Comparison of ENCODE assay signal across 8 cellular contexts in the genomic region with DNA sequence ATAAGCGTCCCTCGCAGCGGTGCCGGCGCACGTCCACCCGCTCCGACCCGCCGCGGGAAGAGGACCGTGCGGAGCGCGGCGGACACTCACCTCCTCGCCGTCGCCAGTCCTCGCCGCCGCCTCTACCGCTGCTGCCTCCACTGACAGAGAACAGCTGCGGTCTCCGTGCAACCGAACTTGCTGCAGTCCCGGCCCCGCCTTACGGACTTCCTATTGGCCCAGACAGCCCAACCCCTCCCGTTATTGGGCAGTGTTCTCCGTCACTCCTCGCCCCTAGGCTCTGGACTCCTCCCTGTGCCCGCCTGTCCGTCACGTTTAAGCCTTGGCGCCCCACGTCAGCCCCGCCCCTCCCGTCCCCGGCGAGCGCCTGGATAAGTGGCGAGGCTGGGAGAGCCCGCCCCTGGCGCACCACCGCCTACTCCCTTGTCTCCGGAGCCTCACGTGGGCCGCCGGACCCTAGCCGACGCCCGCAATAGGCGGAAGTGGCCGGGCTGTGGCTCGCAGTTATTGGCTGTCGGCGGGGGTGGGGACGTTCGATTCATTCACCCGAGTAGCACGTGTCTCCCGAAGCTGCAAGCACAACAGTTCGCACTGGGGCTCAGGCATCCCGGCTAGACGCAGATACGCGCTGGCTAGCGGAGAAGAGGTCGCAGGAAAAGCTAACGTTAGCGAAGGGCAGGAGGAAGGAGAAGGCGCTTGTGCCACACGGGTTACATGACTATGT. TPM values are rescaled to one million over a fixed set of nuclear protein-coding genes. Genes with fewer than 3 reads are reported as not detected.
DNase-seq lines count a peak whose midpoint lies in the region; TF ChIP-seq lines count a peak whose summit lies in the region.

A gene with protein sequence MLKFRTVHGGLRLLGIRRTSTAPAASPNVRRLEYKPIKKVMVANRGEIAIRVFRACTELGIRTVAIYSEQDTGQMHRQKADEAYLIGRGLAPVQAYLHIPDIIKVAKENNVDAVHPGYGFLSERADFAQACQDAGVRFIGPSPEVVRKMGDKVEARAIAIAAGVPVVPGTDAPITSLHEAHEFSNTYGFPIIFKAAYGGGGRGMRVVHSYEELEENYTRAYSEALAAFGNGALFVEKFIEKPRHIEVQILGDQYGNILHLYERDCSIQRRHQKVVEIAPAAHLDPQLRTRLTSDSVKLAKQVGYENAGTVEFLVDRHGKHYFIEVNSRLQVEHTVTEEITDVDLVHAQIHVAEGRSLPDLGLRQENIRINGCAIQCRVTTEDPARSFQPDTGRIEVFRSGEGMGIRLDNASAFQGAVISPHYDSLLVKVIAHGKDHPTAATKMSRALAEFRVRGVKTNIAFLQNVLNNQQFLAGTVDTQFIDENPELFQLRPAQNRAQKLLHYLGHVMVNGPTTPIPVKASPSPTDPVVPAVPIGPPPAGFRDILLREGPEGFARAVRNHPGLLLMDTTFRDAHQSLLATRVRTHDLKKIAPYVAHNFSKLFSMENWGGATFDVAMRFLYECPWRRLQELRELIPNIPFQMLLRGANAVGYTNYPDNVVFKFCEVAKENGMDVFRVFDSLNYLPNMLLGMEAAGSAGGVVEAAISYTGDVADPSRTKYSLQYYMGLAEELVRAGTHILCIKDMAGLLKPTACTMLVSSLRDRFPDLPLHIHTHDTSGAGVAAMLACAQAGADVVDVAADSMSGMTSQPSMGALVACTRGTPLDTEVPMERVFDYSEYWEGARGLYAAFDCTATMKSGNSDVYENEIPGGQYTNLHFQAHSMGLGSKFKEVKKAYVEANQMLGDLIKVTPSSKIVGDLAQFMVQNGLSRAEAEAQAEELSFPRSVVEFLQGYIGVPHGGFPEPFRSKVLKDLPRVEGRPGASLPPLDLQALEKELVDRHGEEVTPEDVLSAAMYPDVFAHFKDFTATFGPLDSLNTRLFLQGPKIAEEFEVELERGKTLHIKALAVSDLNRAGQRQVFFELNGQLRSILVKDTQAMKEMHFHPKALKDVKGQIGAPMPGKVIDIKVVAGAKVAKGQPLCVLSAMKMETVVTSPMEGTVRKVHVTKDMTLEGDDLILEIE (minus strand): TSS at position 152 of the 724 bp plus-strand sequence. CDS start 86,224 bp downstream, outside the sequence.

- no peaks in the 10 kb centered on the region; the same call in 1 of the 2 replicates for H3K4me1 ChIP-seq in H9 (ENCODE audit: insufficient read depth, low read length)
- H3K4me1 ChIP-seq in MM.1S (ENCODE audit: low read length): no peaks in the 10 kb centered on the region
- H3K4me1 ChIP-seq in neuron (ENCODE audit: insufficient read depth, low read length): peaks cover 12% of the 10 kb centered on the region

- no peak within 1 kb of the TSS for H2BK5ac ChIP-seq in H9 (ENCODE audit: insufficient read length, low read length)

- peaks cover 14% of the 10 kb centered on the region for H3K27me3 Mint-ChIP-seq in H9 (ENCODE audit: low read depth)
- peaks cover 25% of the 10 kb centered on the region for H3K27me3 Mint-ChIP-seq in activated naive CD4-positive, alpha-beta T cell treated with anti-CD3 and anti-CD28 coated beads, Interleukin-2, amount 10 ng/mL, durations not matched to agents 7 days and 5 days

- H3K79me1 ChIP-seq in H9 (ENCODE audit: insufficient read depth, low read depth, low read length, poor library complexity, severe bottlenecking): no peaks in the 10 kb centered on the region

- no peak within 1 kb of the TSS for H2AK5ac ChIP-seq in H9 (ENCODE audit: insufficient read length, low read length)

- peak within 1 kb of the TSS; percentile 90 to 98 (median 94) for H3K27ac Mint-ChIP-seq in H9
- H3K27ac Mint-ChIP-seq in activated naive CD4-positive, alpha-beta T cell treated with anti-CD3 and anti-CD28 coated beads, Interleukin-2, amount 10 ng/mL, durations not matched to agents 7 days and 5 days: peak within 1 kb of the TSS; percentile 92

- H2BK20ac ChIP-seq in H9 (ENCODE audit: low read depth, low read length, poor library complexity, severe bottlenecking): no peak within 1 kb of the TSS

- H3K27me3 ChIP-seq in H9 (ENCODE audit: insufficient read depth, low read length) (no peaks in the 10 kb centered on the region), MM.1S (replicated peaks; ENCODE audit: insufficient read depth, low read length) (peaks cover 34% of the 10 kb centered on the region), neuron (ENCODE audit: insufficient read depth, low read length) (no peaks in the 10 kb centered on the region)

- H3K27ac ChIP-seq in H9 (ENCODE audit: insufficient read length, low read depth, low read length) (no peak within 1 kb of the TSS), MM.1S (ENCODE audit: low read length) (no peak within 1 kb of the TSS)

- H3K4me3 Mint-ChIP-seq in H9: peak within 1 kb of the TSS; percentile 79 to 88
- peak within 1 kb of the TSS; percentile 90 for H3K4me3 Mint-ChIP-seq in activated naive CD4-positive, alpha-beta T cell treated with anti-CD3 and anti-CD28 coated beads, Interleukin-2, amount 10 ng/mL, durations not matched to agents 7 days and 5 days

- no peak within 1 kb of the TSS for H3T11ph ChIP-seq in H9 (ENCODE audit: low read length)

- H3K4ac ChIP-seq in H9 (ENCODE audit: low read depth, low read length): no peak within 1 kb of the TSS

- H3K79me2 ChIP-seq in H9 (ENCODE audit: insufficient read depth, low read length) (no peaks in the 10 kb centered on the region), MM.1S (ENCODE audit: low read length) (no peaks in the 10 kb centered on the region)

- no peak within 1 kb of the TSS for H3K56ac ChIP-seq in H9 (ENCODE audit: insufficient read length, low read depth, low read length)

- no peak within 1 kb of the TSS for H4K8ac ChIP-seq in H9 (replicated peaks; ENCODE audit: insufficient read length, low read depth, low read length)

- peaks cover 0 to 11% (median 11%) of the 10 kb centered on the region in 3 experiments; a peak in 4 of 7 replicates for H3K36me3 Mint-ChIP-seq in H9 (ENCODE audit: insufficient read depth in 1 of 3, low read depth in 3 of 3)
- H3K36me3 Mint-ChIP-seq in activated naive CD4-positive, alpha-beta T cell treated with anti-CD3 and anti-CD28 coated beads, Interleukin-2, amount 10 ng/mL, durations not matched to agents 7 days and 5 days: no peaks in the 10 kb centered on the region

- H3F3A ChIP-seq in MM.1S (ENCODE audit: insufficient read depth, low read length): no peaks in the 10 kb centered on the region

- H3K23me2 ChIP-seq in H9 (ENCODE audit: insufficient read length, low read depth, low read length, poor library complexity, severe bottlenecking): no peaks in the 10 kb centered on the region

- TF ChIP-seq CTCF in H9 (conservative IDR thresholded peaks at IDR 0.05) (no peak), MM.1S (IDR thresholded peaks at IDR 0.05; ENCODE audit: low read length) (no peak)

- H4K20me1 ChIP-seq in H9 (ENCODE audit: control insufficient read depth, insufficient read depth, insufficient read length): no peaks in the 10 kb centered on the region
- no peaks in the 10 kb centered on the region for H4K20me1 ChIP-seq in MM.1S (ENCODE audit: insufficient read depth, low read length)

- CTCF ChIA-PET in activated naive CD4-positive, alpha-beta T cell treated with anti-CD3 and anti-CD28 coated beads, Interleukin-2, amount 10 ng/mL, durations not matched to agents 7 days and 5 days (lab: Charles Lee): interaction anchor here (0.7 to 1.0 kb wide), 2 partner anchors 66 to 95 kb away, joined by 3 read pairs; no protein-coding TSS in a partner anchor

- peak within 1 kb of the TSS; percentile 63 for H3K4me2 ChIP-seq in H9 (ENCODE audit: insufficient read depth, insufficient read length, low read length)
- H3K4me2 ChIP-seq in MM.1S (ENCODE audit: low read depth, low read length): no peak within 1 kb of the TSS

- no peak within 1 kb of the TSS for H2AFZ ChIP-seq in H9 (ENCODE audit: low read length)
- no peak within 1 kb of the TSS for H2AFZ ChIP-seq in MM.1S (ENCODE audit: low read length)
- peak within 1 kb of the TSS; percentile 72 for H2AFZ ChIP-seq in neuron (ENCODE audit: low read depth, low read length)

- no CpG with 5 or more reads among the region's 74 CpGs for WGBS in H9 (ENCODE audit: extremely low coverage, insufficient read length, low lambda C conversion rate)

- H3K14ac ChIP-seq in H9 (ENCODE audit: insufficient read depth, low read length): peak within 1 kb of the TSS; percentile 10

- DNase-seq in EL (peak; percentile 100), H9 (peak; percentile 100), MM.1S (peak; percentile 15), SK-N-DZ (ENCODE audit: low spot score) (peak; percentile 100), foreskin melanocyte (peak; percentile 100), stromal cell of bone marrow (ENCODE audit: low read depth) (peak; percentile 99)
- peak; percentile 99 for DNase-seq in activated naive CD4-positive, alpha-beta T cell treated with anti-CD3 and anti-CD28 coated beads, Interleukin-2, amount 10 ng/mL, durations not matched to agents 7 days and 5 days

- no peak within 1 kb of the TSS for H2BK12ac ChIP-seq in H9 (ENCODE audit: insufficient read length, low read depth, low read length)

- H3K9me3 ChIP-seq in H9 (ENCODE audit: control insufficient read depth, low read depth, low read length) (no peaks in the 10 kb centered on the region), MM.1S (replicated peaks; ENCODE audit: insufficient read depth, low read length) (no peaks in the 10 kb centered on the region), neuron (ENCODE audit: low read length) (no peaks in the 10 kb centered on the region)

- H3K36me3 ChIP-seq in MM.1S (replicated peaks; ENCODE audit: insufficient read depth, low read length) (no peaks in the 10 kb centered on the region), neuron (ENCODE audit: insufficient read depth, low read length) (no peaks in the 10 kb centered on the region)

- no peak within 1 kb of the TSS for H2BK120ac ChIP-seq in H9 (ENCODE audit: low read depth, low read length, poor library complexity, severe bottlenecking)

- peak within 1 kb of the TSS; percentile 5 for H3K18ac ChIP-seq in H9 (ENCODE audit: insufficient read length, low read depth, low read length)

- H3K9ac ChIP-seq in H9 (ENCODE audit: extremely low read depth, insufficient read length, low read length) (peak within 1 kb of the TSS; percentile 23), MM.1S (ENCODE audit: low read length) (no peak within 1 kb of the TSS)

- H3K9me2 ChIP-seq in MM.1S (replicated peaks; ENCODE audit: insufficient read depth, low read length): no peaks in the 10 kb centered on the region

- H4K5ac ChIP-seq in H9 (ENCODE audit: insufficient read length, low read depth, low read length): no peak within 1 kb of the TSS

- H3K4me3 ChIP-seq in MM.1S (ENCODE audit: low read length) (no peak within 1 kb of the TSS), neuron (ENCODE audit: low read length) (peak within 1 kb of the TSS; percentile 70)

- H2BK15ac ChIP-seq in H9 (ENCODE audit: low read depth, low read length): no peak within 1 kb of the TSS

- no peaks in the 10 kb centered on the region for H3K9me3 Mint-ChIP-seq in H9
- no peaks in the 10 kb centered on the region for H3K9me3 Mint-ChIP-seq in activated naive CD4-positive, alpha-beta T cell treated with anti-CD3 and anti-CD28 coated beads, Interleukin-2, amount 10 ng/mL, durations not matched to agents 7 days and 5 days

- peaks cover 35 to 38% of the 10 kb centered on the region in 2 experiments for H3K4me1 Mint-ChIP-seq in H9
- H3K4me1 Mint-ChIP-seq in activated naive CD4-positive, alpha-beta T cell treated with anti-CD3 and anti-CD28 coated beads, Interleukin-2, amount 10 ng/mL, durations not matched to agents 7 days and 5 days: peaks cover 25% of the 10 kb centered on the region

- H3K23ac ChIP-seq in H9 (ENCODE audit: insufficient read length, low read depth, low read length): no peak within 1 kb of the TSS

- H4K91ac ChIP-seq in H9 (ENCODE audit: insufficient read length, low read depth, low read length): no peak within 1 kb of the TSS

RNA-seq across cellular contexts. Expression of the gene that starts here (rescaled TPM):
- total RNA-seq in H9 (2021): 31.7 and 32.6 TPM in 2 replicates
- polyA plus RNA-seq in SK-N-DZ (2014; cell fraction: cytosol; rRNA removed): 20.3 and 23.9 TPM in 2 replicates
- 39.3 and 44.0 TPM in 2 replicates for polyA plus RNA-seq in SK-N-DZ (2014; cell fraction: nucleus; rRNA removed)

Comparison
In these comparisons a context has a peak if more than half of its experiments do, and no peak if none do; other contexts are left out.
1. DNase-seq: peak in every context shown above with its lines; median percentile 100 in EL; 100 in H9; 100 in SK-N-DZ; 100 in foreskin melanocyte; 99 in activated naive CD4-positive, alpha-beta T cell treated with anti-CD3 and anti-CD28 coated beads, Interleukin-2, amount 10 ng/mL, durations not matched to agents 7 days and 5 days; 99 in stromal cell of bone marrow; 15 in MM.1S.